In the genomic region with DNA sequence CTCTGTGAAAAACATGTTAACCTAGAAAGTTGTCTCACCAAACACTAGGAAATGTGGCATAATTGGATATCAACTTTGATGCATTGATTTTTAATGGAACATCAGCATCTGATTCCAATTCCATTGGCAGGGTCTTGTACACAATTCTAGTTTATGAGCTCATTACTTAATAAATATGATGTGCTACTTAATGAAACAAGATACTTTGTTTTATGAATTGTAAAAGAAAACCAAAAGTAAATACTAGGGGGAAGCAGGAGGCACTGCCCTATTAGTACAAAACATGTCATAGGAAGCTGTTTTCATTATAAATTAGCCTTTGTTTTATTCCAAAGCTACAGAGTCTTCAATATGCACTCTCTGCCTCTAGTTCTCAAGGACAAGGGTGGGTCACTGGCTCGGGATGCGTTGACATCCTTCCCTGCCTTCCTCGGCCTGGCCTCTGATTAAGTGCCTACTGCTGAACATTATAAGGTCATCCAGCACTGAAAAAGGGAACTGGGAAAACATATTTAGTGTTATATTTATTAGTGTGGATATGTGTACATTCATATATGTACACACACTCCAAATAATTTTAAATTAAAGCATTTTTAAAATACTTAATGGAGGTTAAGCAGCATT, we compare ENCODE assay signal across 30 cellular contexts.
"Had no signal": no experiment of that assay in that cellular context is flagged by ENCODE, and none has a peak within 500 bp of the region (broad histone marks: within the 10 kb centered on the region; RNA-seq: fewer than 3 reads in every experiment).

No MANE protein-coding gene starts in this region.

- DNase-seq: activated CD4-positive, alpha-beta memory T cell treated with anti-CD3 and anti-CD28 coated beads, Interleukin-2, amount 10 ng/mL, durations not matched to agents 7 days and 5 days; activated CD4-positive, alpha-beta T cell treated with anti-CD3 and anti-CD28 coated beads for 1 hour; activated CD4-positive, alpha-beta T cell treated with anti-CD3 and anti-CD28 coated beads for 4 hours; activated CD4-positive, alpha-beta T cell treated with anti-CD3 and anti-CD28 coated beads, Interleukin-2, amount 10 ng/mL, durations not matched to agents 7 days and 5 days; activated CD4-positive, alpha-beta T cell treated with anti-CD3 and anti-CD28 coated beads, Interleukin-2, amount 50 U/mL, for 4 hours; activated CD8-positive, alpha-beta memory T cell treated with anti-CD3 and anti-CD28 coated beads, Interleukin-2, amount 50 U/mL, for 48 hours; activated gamma-delta T cell; activated naive CD4-positive, alpha-beta T cell; activated naive CD4-positive, alpha-beta T cell treated with anti-CD3 and anti-CD28 coated beads, Interleukin-2, amount 10 ng/mL, durations not matched to agents 7 days and 5 days; activated naive CD8-positive, alpha-beta T cell treated with anti-CD3 and anti-CD28 coated beads, Interleukin-2, amount 10 ng/mL, durations not matched to agents 7 days and 5 days; activated T-cell treated with anti-CD3 and anti-CD28 coated beads for 4 hours; activated T-cell treated with anti-CD3 and anti-CD28 coated beads, Interleukin-2, amount 50 U/mL, for 24 hours; activated T-cell treated with anti-CD3 and anti-CD28 coated beads, Interleukin-2, amount 50 U/mL, for 72 hours; central memory CD4-positive, alpha-beta T cell; cerebellar nuclear complex; colonic mucosa; effector CD8-positive, alpha-beta T cell; esophagus squamous epithelium; foreskin melanocyte; heart right ventricle; T-helper 2 cell had no signal

- H3K27ac Mint-ChIP-seq: activated CD4-positive, alpha-beta memory T cell treated with anti-CD3 and anti-CD28 coated beads, Interleukin-2, amount 10 ng/mL, durations not matched to agents 7 days and 5 days; activated CD4-positive, alpha-beta T cell treated with anti-CD3 and anti-CD28 coated beads, Interleukin-2, amount 10 ng/mL, durations not matched to agents 7 days and 5 days; activated naive CD4-positive, alpha-beta T cell treated with anti-CD3 and anti-CD28 coated beads, Interleukin-2, amount 10 ng/mL, durations not matched to agents 7 days and 5 days; activated naive CD4-positive, alpha-beta T cell treated with anti-CD3 and anti-CD28 coated beads, Interleukin-2, amount 50 U/mL, for 72 hours; activated naive CD8-positive, alpha-beta T cell treated with anti-CD3 and anti-CD28 coated beads, Interleukin-2, amount 10 ng/mL, durations not matched to agents 7 days and 5 days; activated T-cell treated with anti-CD3 and anti-CD28 coated beads, Interleukin-2, amount 50 U/mL, for 24 hours; activated T-cell treated with anti-CD3 and anti-CD28 coated beads, Interleukin-2, amount 50 U/mL, for 72 hours; brain; WTC11 had no signal

- ATAC-seq: activated naive CD4-positive, alpha-beta T cell treated with anti-CD3 and anti-CD28 coated beads, Interleukin-2, amount 50 U/mL, for 72 hours; activated T-cell treated with anti-CD3 and anti-CD28 coated beads, Interleukin-2, amount 50 U/mL, for 72 hours; gastroesophageal sphincter; heart right ventricle; WTC11 had no signal

- H3K36me3 Mint-ChIP-seq: activated naive CD4-positive, alpha-beta T cell treated with anti-CD3 and anti-CD28 coated beads, Interleukin-2, amount 10 ng/mL, durations not matched to agents 7 days and 5 days; activated naive CD4-positive, alpha-beta T cell treated with anti-CD3 and anti-CD28 coated beads, Interleukin-2, amount 50 U/mL, for 72 hours; activated naive CD8-positive, alpha-beta T cell treated with anti-CD3 and anti-CD28 coated beads, Interleukin-2, amount 10 ng/mL, durations not matched to agents 7 days and 5 days; brain; WTC11 had no signal

- H3K9me3 Mint-ChIP-seq: activated CD4-positive, alpha-beta T cell treated with anti-CD3 and anti-CD28 coated beads, Interleukin-2, amount 10 ng/mL, durations not matched to agents 7 days and 5 days; activated T-cell treated with anti-CD3 and anti-CD28 coated beads, Interleukin-2, amount 50 U/mL, for 24 hours; brain; WTC11 had no signal

- H3K27me3 Mint-ChIP-seq: activated CD4-positive, alpha-beta memory T cell treated with anti-CD3 and anti-CD28 coated beads, Interleukin-2, amount 10 ng/mL, durations not matched to agents 7 days and 5 days; activated CD4-positive, alpha-beta T cell treated with anti-CD3 and anti-CD28 coated beads, Interleukin-2, amount 10 ng/mL, durations not matched to agents 7 days and 5 days; activated naive CD4-positive, alpha-beta T cell treated with anti-CD3 and anti-CD28 coated beads, Interleukin-2, amount 10 ng/mL, durations not matched to agents 7 days and 5 days; activated naive CD8-positive, alpha-beta T cell treated with anti-CD3 and anti-CD28 coated beads, Interleukin-2, amount 10 ng/mL, durations not matched to agents 7 days and 5 days; activated T-cell treated with anti-CD3 and anti-CD28 coated beads, Interleukin-2, amount 50 U/mL, for 24 hours had no signal

- H3K4me3 Mint-ChIP-seq: activated CD4-positive, alpha-beta memory T cell treated with anti-CD3 and anti-CD28 coated beads, Interleukin-2, amount 10 ng/mL, durations not matched to agents 7 days and 5 days; activated CD4-positive, alpha-beta T cell treated with anti-CD3 and anti-CD28 coated beads, Interleukin-2, amount 10 ng/mL, durations not matched to agents 7 days and 5 days; activated naive CD4-positive, alpha-beta T cell treated with anti-CD3 and anti-CD28 coated beads, Interleukin-2, amount 10 ng/mL, durations not matched to agents 7 days and 5 days; activated naive CD8-positive, alpha-beta T cell treated with anti-CD3 and anti-CD28 coated beads, Interleukin-2, amount 10 ng/mL, durations not matched to agents 7 days and 5 days; activated T-cell treated with anti-CD3 and anti-CD28 coated beads, Interleukin-2, amount 50 U/mL, for 24 hours; activated T-cell treated with anti-CD3 and anti-CD28 coated beads, Interleukin-2, amount 50 U/mL, for 72 hours; brain; WTC11 had no signal

- H3K4me1 ChIP-seq: ascending aorta, breast epithelium, colonic mucosa, esophagus squamous epithelium, gastroesophageal sphincter, heart right ventricle had no signal

- H3K27me3 ChIP-seq: ascending aorta, breast epithelium, cardiac muscle cell, colonic mucosa, esophagus squamous epithelium, gastroesophageal sphincter, heart right ventricle had no signal

- H3K9me3 ChIP-seq: ascending aorta, breast epithelium, colonic mucosa, esophagus squamous epithelium, gastroesophageal sphincter, heart right ventricle had no signal

- H3K4me1 Mint-ChIP-seq: activated CD4-positive, alpha-beta memory T cell treated with anti-CD3 and anti-CD28 coated beads, Interleukin-2, amount 10 ng/mL, durations not matched to agents 7 days and 5 days; activated CD4-positive, alpha-beta T cell treated with anti-CD3 and anti-CD28 coated beads, Interleukin-2, amount 10 ng/mL, durations not matched to agents 7 days and 5 days; activated naive CD4-positive, alpha-beta T cell treated with anti-CD3 and anti-CD28 coated beads, Interleukin-2, amount 10 ng/mL, durations not matched to agents 7 days and 5 days; activated naive CD8-positive, alpha-beta T cell treated with anti-CD3 and anti-CD28 coated beads, Interleukin-2, amount 10 ng/mL, durations not matched to agents 7 days and 5 days; brain had no signal

- H3K27ac ChIP-seq: ascending aorta, breast epithelium, cardiac muscle cell, colonic mucosa, epithelial cell of prostate, esophagus squamous epithelium, gastroesophageal sphincter, heart right ventricle, VCaP had no signal

- H3K36me3 ChIP-seq: ascending aorta, breast epithelium, cardiac muscle cell, colonic mucosa, esophagus squamous epithelium, gastroesophageal sphincter, heart right ventricle had no signal

- H3K4me3 ChIP-seq: ascending aorta, breast epithelium, cardiac muscle cell, colonic mucosa, esophagus squamous epithelium, gastroesophageal sphincter, heart right ventricle had no signal
